ENCODE assay signal across 15 cellular contexts in genomic region chr6:108955329-108955949, GRCh38.
"Had no signal": no experiment of that assay in that cellular context is flagged by ENCODE, and none has a peak within 500 bp of the region (broad histone marks: within the 10 kb centered on the region; RNA-seq: fewer than 3 reads in every experiment).

No MANE protein-coding gene starts in this region.

- H3K36me3 ChIP-seq: ascending aorta, esophagus muscularis mucosa, upper lobe of right lung had no signal

- H3K9me3 Mint-ChIP-seq: naive thymus-derived CD8-positive, alpha-beta T cell; stimulated activated naive CD8-positive, alpha-beta T cell treated with anti-CD3 and anti-CD28 coated beads, Interleukin-15, Interleukin-2, amounts not matched to agents 100 ng/mL and 50 ng/mL, for 24 hours had no signal

- ATAC-seq: left cardiac atrium; mucosa of descending colon; naive thymus-derived CD8-positive, alpha-beta T cell; upper lobe of right lung had no signal

- H3K4me3 Mint-ChIP-seq: naive thymus-derived CD8-positive, alpha-beta T cell; stimulated activated naive CD8-positive, alpha-beta T cell treated with anti-CD3 and anti-CD28 coated beads, Interleukin-15, Interleukin-2, amounts not matched to agents 100 ng/mL and 50 ng/mL, for 24 hours had no signal

- H3K4me1 ChIP-seq: ascending aorta had no signal

- H3K27me3 Mint-ChIP-seq: naive thymus-derived CD8-positive, alpha-beta T cell; stimulated activated naive CD8-positive, alpha-beta T cell treated with anti-CD3 and anti-CD28 coated beads, Interleukin-15, Interleukin-2, amounts not matched to agents 100 ng/mL and 50 ng/mL, for 24 hours had no signal

- H3K9me3 ChIP-seq: ascending aorta, esophagus muscularis mucosa, mucosa of descending colon, upper lobe of right lung had no signal

- H3K27me3 ChIP-seq: ascending aorta, dorsolateral prefrontal cortex, esophagus muscularis mucosa, upper lobe of right lung had no signal

- H3K4me3 ChIP-seq: ascending aorta, dorsolateral prefrontal cortex, esophagus muscularis mucosa, lung, mucosa of descending colon, upper lobe of right lung had no signal

- H3K27ac ChIP-seq: ascending aorta, dorsolateral prefrontal cortex, esophagus muscularis mucosa, upper lobe of right lung had no signal

- DNase-seq: activated CD8-positive, alpha-beta memory T cell treated with anti-CD3 and anti-CD28 coated beads, Interleukin-2, amount 50 U/mL, for 48 hours; dorsolateral prefrontal cortex; glutamatergic neuron; left cardiac atrium; mucosa of descending colon; naive thymus-derived CD8-positive, alpha-beta T cell; SIG-M5; stimulated activated CD4-positive, alpha-beta T cell treated with anti-CD3 and anti-CD28 coated beads, Interleukin-12 subunit alpha, Interleukin-12 subunit beta, amount 100 ng/mL, for 4 hours; stimulated activated CD4-positive, alpha-beta T cell treated with anti-CD3 and anti-CD28 coated beads, Interleukin-2, amount 100 ng/mL, for 48 hours; T-helper 9 cell; upper lobe of right lung had no signal

- H3K27ac Mint-ChIP-seq: stimulated activated naive CD8-positive, alpha-beta T cell treated with anti-CD3 and anti-CD28 coated beads, Interleukin-15, Interleukin-2, amounts not matched to agents 100 ng/mL and 50 ng/mL, for 24 hours had no signal
